Comparison of ENCODE assay signal across 18 cellular contexts in genomic region chr13:44508562-44509062, GRCh38.
DNase-seq lines count a peak whose midpoint lies in the region; ATAC-seq and TF ChIP-seq lines count a peak whose summit lies in the region.
"Had no signal": no experiment of that assay in that cellular context is flagged by ENCODE, and none has a peak within 500 bp of the region (broad histone marks: within the 10 kb centered on the region; RNA-seq: fewer than 3 reads in every experiment).

No MANE protein-coding gene starts in this region.

- ATAC-seq in stimulated activated naive B cell treated with anti-CD40 and anti-IgM and Interleukin-4, amounts not matched to agents 10 μg/mL and 1 μg/mL and 100 μg/mL, for 72 hours (replicated peaks), result no peak
- no peak for ATAC-seq in HG02571 (IDR thresholded peaks at IDR 0.05; ENCODE audit: unreplicated experiment)
- ATAC-seq in T-helper 17 cell, result no peak
- ATAC-seq: GM12878, K562, Panc1 had no signal

- H3K36me3 ChIP-seq in BLaER1, result peaks cover 11% of the 10 kb centered on the region; the same call in 1 of the 2 replicates
- H3K36me3 ChIP-seq: SJCRH30 had no signal

- H3K9me3 Mint-ChIP-seq in nephron progenitor cell, result peaks cover 8% of the 10 kb centered on the region
- H3K9me3 Mint-ChIP-seq in stimulated activated naive B cell treated with anti-CD40 and anti-IgM and Interleukin-4, amounts not matched to agents 10 μg/mL and 1 μg/mL and 100 μg/mL, for 72 hours, result peaks cover 0 to 3% of the 10 kb centered on the region in 2 donors

- TF ChIP-seq CTCF in nephron progenitor cell (IDR thresholded peaks at IDR 0.05), result no peak

- no peaks in the 10 kb centered on the region for H4K20me1 ChIP-seq in BLaER1

- 0 out of 2 replicates have a peak overlapping the region, but pooled peaks have one; percentile 3 for H3K4me2 ChIP-seq in BLaER1

- H3K9me3 ChIP-seq in BLaER1, result no peaks in the 10 kb centered on the region
- H3K9me3 ChIP-seq in T-helper 17 cell (ENCODE audit: control insufficient read depth, low read length, poor library complexity, severe bottlenecking), result no peaks in the 10 kb centered on the region
- H3K9me3 ChIP-seq: SJCRH30 had no signal

- H3K9ac ChIP-seq in BLaER1, result no peak overlapping the region

- peak; percentile 26 for DNase-seq in SK-MEL-5 (ENCODE audit: low read depth, low spot score)
- peak; percentile 47 for DNase-seq in dermis blood vessel endothelial cell
- DNase-seq in nephron progenitor cell, result no peak
- no peak for DNase-seq in stimulated activated naive B cell treated with anti-CD40 and anti-IgM and Interleukin-4, amounts not matched to agents 10 μg/mL and 1 μg/mL and 100 μg/mL, for 72 hours
- DNase-seq in A172 (ENCODE audit: low spot score), result no peak
- no peak for DNase-seq in T-helper 17 cell
- DNase-seq: CD4-positive, alpha-beta memory T cell; NCI-H1105 treated with DMSO at 0.1 percent for 48 hours; NCI-H1694; NCI-H2081 treated with DMSO at 0.1 percent for 48 hours; NCI-H446 treated with DMSO at 0.1 percent for 48 hours; NCI-H69; SJCRH30 had no signal

- 0 out of 2 replicates have a peak, but pooled peaks cover 7% of the 10 kb centered on the region for H3K4me1 ChIP-seq in BLaER1
- H3K4me1 ChIP-seq: SJCRH30 had no signal

- H3K27ac Mint-ChIP-seq in nephron progenitor cell (peak overlapping the region; percentile 89), T-helper 17 cell (no peak overlapping the region)
- no peak overlapping the region for H3K27ac Mint-ChIP-seq in stimulated activated naive B cell treated with anti-CD40 and anti-IgM and Interleukin-4, amounts not matched to agents 10 μg/mL and 1 μg/mL and 100 μg/mL, for 72 hours
- H3K27ac Mint-ChIP-seq: CD4-positive, alpha-beta memory T cell had no signal

- no peaks in the 10 kb centered on the region for H3K27me3 ChIP-seq in BLaER1
- H3K27me3 ChIP-seq: SJCRH30 had no signal

- in situ Hi-C loops in SK-MEL-5 (cut with HindIII; ENCODE audit: low pct_unique_long_range_greater_than_20kb, low sequenced_read_pairs), result no loop called here

- H3K4me3 Mint-ChIP-seq in nephron progenitor cell (no peak overlapping the region), T-helper 17 cell (no peak overlapping the region)
- H3K4me3 Mint-ChIP-seq in stimulated activated naive B cell treated with anti-CD40 and anti-IgM and Interleukin-4, amounts not matched to agents 10 μg/mL and 1 μg/mL and 100 μg/mL, for 72 hours, result no peak overlapping the region
- H3K4me3 Mint-ChIP-seq: CD4-positive, alpha-beta memory T cell had no signal

- peaks cover 3% of the 10 kb centered on the region for H3K27me3 Mint-ChIP-seq in nephron progenitor cell (ENCODE audit: low read depth, poor library complexity)
- no peaks in the 10 kb centered on the region for H3K27me3 Mint-ChIP-seq in stimulated activated naive B cell treated with anti-CD40 and anti-IgM and Interleukin-4, amounts not matched to agents 10 μg/mL and 1 μg/mL and 100 μg/mL, for 72 hours
- H3K27me3 Mint-ChIP-seq in T-helper 17 cell, result no peaks in the 10 kb centered on the region
- H3K27me3 Mint-ChIP-seq: CD4-positive, alpha-beta memory T cell had no signal

- H3K4me3 ChIP-seq in BLaER1, result no peak overlapping the region
- H3K4me3 ChIP-seq: GM12878, K562, SJCRH30 had no signal

- H3K27ac ChIP-seq in BLaER1, result no peak overlapping the region
- H3K27ac ChIP-seq: SJCRH30 had no signal

- H3K4me1 Mint-ChIP-seq in nephron progenitor cell (peaks cover 26% of the 10 kb centered on the region), T-helper 17 cell (peaks cover 4% of the 10 kb centered on the region)
- H3K4me1 Mint-ChIP-seq in stimulated activated naive B cell treated with anti-CD40 and anti-IgM and Interleukin-4, amounts not matched to agents 10 μg/mL and 1 μg/mL and 100 μg/mL, for 72 hours, result no peaks in the 10 kb centered on the region

- H3K36me3 Mint-ChIP-seq in nephron progenitor cell (ENCODE audit: low read depth) (peaks cover 26% of the 10 kb centered on the region), T-helper 17 cell (ENCODE audit: low read depth) (peaks cover 7% of the 10 kb centered on the region)
- peaks cover 0 to 11% of the 10 kb centered on the region in 2 donors for H3K36me3 Mint-ChIP-seq in stimulated activated naive B cell treated with anti-CD40 and anti-IgM and Interleukin-4, amounts not matched to agents 10 μg/mL and 1 μg/mL and 100 μg/mL, for 72 hours

Comparison
In these comparisons a context has a peak if more than half of its experiments do, and no peak if none do; other contexts are left out.
1. DNase-seq: peak in SK-MEL-5 (single experiment) and dermis blood vessel endothelial cell (single experiment); none in nephron progenitor cell (single experiment), stimulated activated naive B cell treated with anti-CD40 and anti-IgM and Interleukin-4, amounts not matched to agents 10 μg/mL and 1 μg/mL and 100 μg/mL, for 72 hours (single experiment), A172 (single experiment) and T-helper 17 cell (0 of 3).